1 cellular context compared by ENCODE assay signal in the genomic region with DNA sequence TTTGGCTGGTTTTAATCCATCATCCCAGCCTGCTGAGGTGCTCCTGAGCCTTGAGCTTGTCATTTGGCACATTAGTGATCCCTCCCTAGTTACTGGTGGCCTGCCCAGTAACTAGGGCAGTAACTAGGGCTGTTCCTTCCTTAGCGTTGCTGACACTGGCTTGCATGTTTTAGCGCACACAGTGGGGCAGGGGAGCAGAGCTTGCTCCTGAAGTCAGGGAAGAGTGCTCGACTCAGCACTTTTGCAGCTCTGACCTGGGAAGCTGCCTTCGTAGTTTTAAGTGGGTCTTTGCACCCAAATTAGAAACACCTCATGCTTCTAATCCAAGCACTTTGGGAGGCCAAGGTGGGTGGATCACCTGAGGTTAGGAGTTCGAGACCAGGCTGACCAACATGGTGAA.
TF ChIP-seq lines count a peak whose summit lies in the region.

No MANE protein-coding gene starts in this region.

TF ChIP-seq in GM23338, 12 proteins besides CTCF, POLR2A, EP300 and RAD21:
- TF ChIP-seq, protein P1, sequence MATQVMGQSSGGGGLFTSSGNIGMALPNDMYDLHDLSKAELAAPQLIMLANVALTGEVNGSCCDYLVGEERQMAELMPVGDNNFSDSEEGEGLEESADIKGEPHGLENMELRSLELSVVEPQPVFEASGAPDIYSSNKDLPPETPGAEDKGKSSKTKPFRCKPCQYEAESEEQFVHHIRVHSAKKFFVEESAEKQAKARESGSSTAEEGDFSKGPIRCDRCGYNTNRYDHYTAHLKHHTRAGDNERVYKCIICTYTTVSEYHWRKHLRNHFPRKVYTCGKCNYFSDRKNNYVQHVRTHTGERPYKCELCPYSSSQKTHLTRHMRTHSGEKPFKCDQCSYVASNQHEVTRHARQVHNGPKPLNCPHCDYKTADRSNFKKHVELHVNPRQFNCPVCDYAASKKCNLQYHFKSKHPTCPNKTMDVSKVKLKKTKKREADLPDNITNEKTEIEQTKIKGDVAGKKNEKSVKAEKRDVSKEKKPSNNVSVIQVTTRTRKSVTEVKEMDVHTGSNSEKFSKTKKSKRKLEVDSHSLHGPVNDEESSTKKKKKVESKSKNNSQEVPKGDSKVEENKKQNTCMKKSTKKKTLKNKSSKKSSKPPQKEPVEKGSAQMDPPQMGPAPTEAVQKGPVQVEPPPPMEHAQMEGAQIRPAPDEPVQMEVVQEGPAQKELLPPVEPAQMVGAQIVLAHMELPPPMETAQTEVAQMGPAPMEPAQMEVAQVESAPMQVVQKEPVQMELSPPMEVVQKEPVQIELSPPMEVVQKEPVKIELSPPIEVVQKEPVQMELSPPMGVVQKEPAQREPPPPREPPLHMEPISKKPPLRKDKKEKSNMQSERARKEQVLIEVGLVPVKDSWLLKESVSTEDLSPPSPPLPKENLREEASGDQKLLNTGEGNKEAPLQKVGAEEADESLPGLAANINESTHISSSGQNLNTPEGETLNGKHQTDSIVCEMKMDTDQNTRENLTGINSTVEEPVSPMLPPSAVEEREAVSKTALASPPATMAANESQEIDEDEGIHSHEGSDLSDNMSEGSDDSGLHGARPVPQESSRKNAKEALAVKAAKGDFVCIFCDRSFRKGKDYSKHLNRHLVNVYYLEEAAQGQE (IDR thresholded peaks at IDR 0.05; ENCODE audit: unreplicated experiment) = no peak
- TF ChIP-seq NANOG (IDR thresholded peaks at IDR 0.05; ENCODE audit: borderline replicate concordance) (no peak), ZNF331 (CRISPR knock-in tag; IDR thresholded peaks at IDR 0.05; ENCODE audit: low read depth) (no peak), ZNF114 (CRISPR knock-in tag; IDR thresholded peaks at IDR 0.05) (no peak), CREB1 (CRISPR knock-in tag; IDR thresholded peaks at IDR 0.05; ENCODE audit: low read depth) (no peak)
- TF ChIP-seq, protein P2, sequence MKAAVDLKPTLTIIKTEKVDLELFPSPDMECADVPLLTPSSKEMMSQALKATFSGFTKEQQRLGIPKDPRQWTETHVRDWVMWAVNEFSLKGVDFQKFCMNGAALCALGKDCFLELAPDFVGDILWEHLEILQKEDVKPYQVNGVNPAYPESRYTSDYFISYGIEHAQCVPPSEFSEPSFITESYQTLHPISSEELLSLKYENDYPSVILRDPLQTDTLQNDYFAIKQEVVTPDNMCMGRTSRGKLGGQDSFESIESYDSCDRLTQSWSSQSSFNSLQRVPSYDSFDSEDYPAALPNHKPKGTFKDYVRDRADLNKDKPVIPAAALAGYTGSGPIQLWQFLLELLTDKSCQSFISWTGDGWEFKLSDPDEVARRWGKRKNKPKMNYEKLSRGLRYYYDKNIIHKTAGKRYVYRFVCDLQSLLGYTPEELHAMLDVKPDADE (IDR thresholded peaks at IDR 0.05) = no peak
